8 cellular contexts compared by ENCODE assay signal in the genomic region with DNA sequence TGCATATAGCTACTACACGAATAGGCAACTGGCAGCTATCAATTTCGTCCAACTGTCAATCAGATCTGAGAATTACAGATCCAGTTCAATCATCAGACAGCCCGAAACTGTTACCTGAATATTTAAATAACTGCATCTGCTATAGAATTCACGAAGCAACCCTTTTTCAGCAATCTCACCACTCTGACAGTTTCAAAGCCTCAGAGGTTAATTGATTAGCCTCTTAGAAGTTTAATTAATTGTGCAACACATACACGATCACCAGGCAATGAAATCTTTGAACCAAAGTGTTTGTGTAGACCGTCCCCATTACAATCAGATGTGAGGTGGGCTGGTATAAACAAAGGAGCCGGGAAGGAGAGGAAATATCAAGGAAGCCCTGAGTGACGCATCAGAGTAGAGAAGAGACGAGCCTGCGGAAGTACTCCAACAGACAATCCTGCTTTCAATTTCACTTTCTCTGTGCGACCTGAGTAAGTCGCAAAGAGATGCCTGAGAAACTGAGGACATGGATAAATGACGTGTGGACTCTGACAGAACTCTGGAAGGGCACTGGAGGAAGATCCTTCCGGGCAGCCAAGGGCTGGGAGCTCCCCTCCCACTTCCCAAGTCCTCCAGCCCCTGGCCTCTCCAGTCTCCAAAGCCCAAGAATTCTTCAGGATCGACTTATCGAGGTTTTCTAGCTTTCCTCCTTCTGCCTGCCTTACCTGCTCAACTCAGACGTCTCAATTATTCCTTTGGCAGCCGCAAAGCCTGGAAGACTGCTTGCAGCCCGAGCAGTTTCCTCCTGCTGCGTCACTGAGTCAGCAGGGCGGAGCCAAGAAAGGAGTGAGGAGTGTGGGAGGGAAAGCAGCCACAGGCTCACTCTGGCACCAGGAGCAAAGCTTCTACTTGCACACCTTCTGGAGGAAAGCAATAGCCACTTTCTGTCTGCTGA. TPM values are rescaled to one million over a fixed set of nuclear protein-coding genes. Genes with fewer than 3 reads are reported as not detected.
DNase-seq lines count a peak whose midpoint lies in the region; ATAC-seq and TF ChIP-seq lines count a peak whose summit lies in the region.

A gene with protein sequence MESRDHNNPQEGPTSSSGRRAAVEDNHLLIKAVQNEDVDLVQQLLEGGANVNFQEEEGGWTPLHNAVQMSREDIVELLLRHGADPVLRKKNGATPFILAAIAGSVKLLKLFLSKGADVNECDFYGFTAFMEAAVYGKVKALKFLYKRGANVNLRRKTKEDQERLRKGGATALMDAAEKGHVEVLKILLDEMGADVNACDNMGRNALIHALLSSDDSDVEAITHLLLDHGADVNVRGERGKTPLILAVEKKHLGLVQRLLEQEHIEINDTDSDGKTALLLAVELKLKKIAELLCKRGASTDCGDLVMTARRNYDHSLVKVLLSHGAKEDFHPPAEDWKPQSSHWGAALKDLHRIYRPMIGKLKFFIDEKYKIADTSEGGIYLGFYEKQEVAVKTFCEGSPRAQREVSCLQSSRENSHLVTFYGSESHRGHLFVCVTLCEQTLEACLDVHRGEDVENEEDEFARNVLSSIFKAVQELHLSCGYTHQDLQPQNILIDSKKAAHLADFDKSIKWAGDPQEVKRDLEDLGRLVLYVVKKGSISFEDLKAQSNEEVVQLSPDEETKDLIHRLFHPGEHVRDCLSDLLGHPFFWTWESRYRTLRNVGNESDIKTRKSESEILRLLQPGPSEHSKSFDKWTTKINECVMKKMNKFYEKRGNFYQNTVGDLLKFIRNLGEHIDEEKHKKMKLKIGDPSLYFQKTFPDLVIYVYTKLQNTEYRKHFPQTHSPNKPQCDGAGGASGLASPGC (minus strand): TSS at position 797 of the 937 bp plus-strand sequence. CDS start 2,450 bp downstream, outside the sequence.

- H3K27me3 ChIP-seq in Peyer's patch (no peaks in the 10 kb centered on the region), foreskin keratinocyte (no peaks in the 10 kb centered on the region), tibial nerve (no peaks in the 10 kb centered on the region)

- TF ChIP-seq POLR2A in Peyer's patch (IDR thresholded peaks at IDR 0.05): peak in 1 of 2 donors; percentile 68
- peak in 1 of 2 donors; percentile 54 for TF ChIP-seq POLR2A in tibial nerve (IDR thresholded peaks at IDR 0.05)

- peak; percentile 29 to 89 for TF ChIP-seq EP300 in tibial nerve (IDR thresholded peaks at IDR 0.05)

- peaks cover 20% of the 10 kb centered on the region for H3K4me1 Mint-ChIP-seq in neural crest cell

- peaks cover 6% of the 10 kb centered on the region for H3K36me3 Mint-ChIP-seq in neural crest cell (ENCODE audit: low read depth)

- TF ChIP-seq CTCF in Peyer's patch (IDR thresholded peaks at IDR 0.05) (no peak), foreskin keratinocyte (conservative IDR thresholded peaks at IDR 0.05) (no peak), neural crest cell (conservative IDR thresholded peaks at IDR 0.05) (no peak), tibial nerve (IDR thresholded peaks at IDR 0.05) (no peak)

- peak within 1 kb of the TSS; percentile 66 to 79 (median 71) for H3K4me3 ChIP-seq in Peyer's patch
- peak within 1 kb of the TSS; percentile 47 to 88 (median 68) for H3K4me3 ChIP-seq in tibial nerve

- H3K36me3 ChIP-seq in Peyer's patch (no peaks in the 10 kb centered on the region), tibial nerve (peaks cover 0 to 16% (median 0%) of the 10 kb centered on the region in 3 donors)

- 6 to 8% methylated on average over 20 to 21 of the region's 21 CpGs for WGBS in tibial nerve, 2 donors

- H3K9me3 ChIP-seq in Peyer's patch: no peaks in the 10 kb centered on the region
- no peaks in the 10 kb centered on the region for H3K9me3 ChIP-seq in tibial nerve

- peaks cover 0 to 13% (median 1%) of the 10 kb centered on the region in 4 donors for H3K4me1 ChIP-seq in Peyer's patch
- no peaks in the 10 kb centered on the region for H3K4me1 ChIP-seq in foreskin keratinocyte
- H3K4me1 ChIP-seq in tibial nerve: peaks cover 0 to 31% (median 7%) of the 10 kb centered on the region in 4 donors

- no peaks in the 10 kb centered on the region for H3K27me3 Mint-ChIP-seq in neural crest cell (ENCODE audit: low read depth)

- peaks cover 4% of the 10 kb centered on the region for H3K9me3 Mint-ChIP-seq in neural crest cell

- ATAC-seq in GM19025 (IDR thresholded peaks at IDR 0.05; ENCODE audit: low read depth, unreplicated experiment) (peak; percentile 85), HG03139 (IDR thresholded peaks at IDR 0.05; ENCODE audit: unreplicated experiment) (peak; percentile 88), foreskin keratinocyte (peak; percentile 96)

- H3K4me3 Mint-ChIP-seq in neural crest cell: peak within 1 kb of the TSS; percentile 88

- DNase-seq in C1 segment of cervical spinal cord (lab: John Stamatoyannopoulos, UW): peak in 11 of 14 donors; percentile 36 to 73 (median 52)
- peak; percentile 74 to 90 (median 84) for DNase-seq in Peyer's patch
- peak; percentile 87 for DNase-seq in activated effector memory CD4-positive, alpha-beta T cell treated with anti-CD3 and anti-CD28 coated beads, Interleukin-2, amount 50 U/mL, for 16 hours
- DNase-seq in foreskin keratinocyte: peak; percentile 53 to 70
- peak; percentile 40 for DNase-seq in neural crest cell (ENCODE audit: low read depth, low spot score)
- DNase-seq in tibial nerve (ENCODE audit: low spot score in 2 of 2): peak; percentile 60 to 76

- peak within 1 kb of the TSS; percentile 81 for H3K27ac Mint-ChIP-seq in neural crest cell (ENCODE audit: unreplicated experiment)

- H3K27ac ChIP-seq in Peyer's patch (peak within 1 kb of the TSS; percentile 93 to 98 (median 97)), foreskin keratinocyte (peak within 1 kb of the TSS; percentile 73), tibial nerve (peak within 1 kb of the TSS; percentile 69 to 97 (median 96))

RNA-seq across cellular contexts. Expression of the gene that starts here (rescaled TPM):
- total RNA-seq in Peyer's patch (10 to 100 TPM; 12.4 to 15.0 (median 13.3) TPM), foreskin keratinocyte (3.2 TPM in 2 replicates), neural crest cell (3.3 and 3.4 TPM in 2 replicates), tibial nerve (1 to 10 TPM; 7.3 to 9.8 (median 8.8) TPM)
- polyA plus RNA-seq in foreskin keratinocyte: 1.1 and 1.2 TPM in 2 replicates

Comparison
In these comparisons a context has a peak if more than half of its experiments do, and no peak if none do; other contexts are left out.
1. Peak in every context shown above with its lines: DNase-seq, ATAC-seq, H3K4me3 ChIP-seq and H3K27ac ChIP-seq.